Comparison of ENCODE assay signal across 7 cellular contexts in the genomic region with DNA sequence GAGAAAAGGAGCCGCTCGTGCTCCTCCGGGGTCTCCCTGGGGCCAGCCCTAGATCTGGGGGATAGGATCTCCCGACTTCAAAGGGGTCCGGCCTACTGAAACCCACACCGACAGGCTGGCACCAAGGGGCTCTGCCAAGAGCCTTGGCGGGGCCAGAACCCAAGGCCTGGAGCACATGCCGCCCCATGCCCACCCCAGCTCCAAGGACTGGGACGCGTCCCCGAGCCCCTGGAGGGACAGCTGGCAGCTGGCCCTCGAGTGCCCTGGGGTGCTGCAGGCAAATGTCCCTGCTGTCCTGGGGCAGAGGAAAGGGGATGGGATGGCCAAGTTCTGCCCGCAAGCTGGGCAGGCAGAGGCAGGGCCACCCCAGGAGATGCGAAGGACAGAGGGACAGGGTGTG. TPM values are rescaled to one million over a fixed set of nuclear protein-coding genes. Genes with fewer than 3 reads are reported as not detected.
"Had no signal": no experiment of that assay in that cellular context is flagged by ENCODE, and none has a peak within 500 bp of the region (broad histone marks: within the 10 kb centered on the region; RNA-seq: fewer than 3 reads in every experiment).

No MANE protein-coding gene starts in this region.

- FAIRE-seq: HepG2, K562 had no signal

- H3K4me3 ChIP-seq: K562 had no signal

- H3K27ac ChIP-seq: HL-60, KMS-11 had no signal

- DNase-seq: IMR-90, KBM-7, KG1 had no signal

- H3K4me2 ChIP-seq: KMS-11 had no signal

- ATAC-seq: HepG2, K562 had no signal

- H3K9ac ChIP-seq: KMS-11 had no signal

RNA-seq across cellular contexts. Expression of gene ZNF469, which starts 38.5 kb away (rescaled TPM):
- total RNA-seq: HepG2 had no signal
- polyA plus RNA-seq: HepG2 had no signal
